Comparison of ENCODE assay signal across 25 cellular contexts in genomic region chr22:44743804-44744211, GRCh38. TPM values are rescaled to one million over a fixed set of nuclear protein-coding genes. Genes with fewer than 3 reads are reported as not detected.
"Had no signal": no experiment of that assay in that cellular context is flagged by ENCODE, and none has a peak within 500 bp of the region (broad histone marks: within the 10 kb centered on the region; RNA-seq: fewer than 3 reads in every experiment).

No MANE protein-coding gene starts in this region.

- ATAC-seq: activated CD8-positive, alpha-beta T cell treated with anti-CD3 and anti-CD28 coated beads, Interleukin-2, amount 10 ng/mL, durations not matched to agents 7 days and 5 days; gastrocnemius medialis; heart left ventricle; left ventricle myocardium superior; naive thymus-derived CD4-positive, alpha-beta T cell; stimulated activated effector memory CD8-positive, alpha-beta T cell treated with anti-CD3 and anti-CD28 coated beads, Interleukin-12 subunit alpha, Interleukin-12 subunit beta, amount 100 ng/mL, for 72 hours had no signal

- H3K9me3 ChIP-seq: gastrocnemius medialis, heart left ventricle, sigmoid colon, testis had no signal

- H3K27ac Mint-ChIP-seq: activated CD4-positive, alpha-beta T cell treated with anti-CD3 and anti-CD28 coated beads, Interleukin-2, amount 10 ng/mL, durations not matched to agents 24 days and 14 days; activated CD8-positive, alpha-beta T cell treated with anti-CD3 and anti-CD28 coated beads, Interleukin-2, amount 10 ng/mL, durations not matched to agents 7 days and 5 days; activated naive CD8-positive, alpha-beta T cell treated with anti-CD3 and anti-CD28 coated beads, Interleukin-2, amount 10 ng/mL, durations not matched to agents 7 days and 5 days; activated T-cell treated with anti-CD3 and anti-CD28 coated beads, Interleukin-2, amount 50 U/mL, for 24 hours; activated T-helper 2 cell treated with anti-CD3 and anti-CD28 coated beads, Interferon-gamma antibody, Interleukin-2, Interleukin-4, amounts not matched to agents 10 μg/mL and 5 μg/mL and 100 μg/mL, durations not matched to agents 14 hours and 24 hours and 36 hours; endodermal cell; naive thymus-derived CD4-positive, alpha-beta T cell; stimulated activated effector memory CD8-positive, alpha-beta T cell treated with anti-CD3 and anti-CD28 coated beads, Interleukin-12 subunit alpha, Interleukin-12 subunit beta, amount 100 ng/mL, for 72 hours; type B pancreatic cell had no signal

- DNase-seq: activated CD4-positive, alpha-beta T cell treated with anti-CD3 and anti-CD28 coated beads, Interleukin-2, amount 10 ng/mL, durations not matched to agents 24 days and 14 days; activated CD8-positive, alpha-beta T cell treated with anti-CD3 and anti-CD28 coated beads, Interleukin-2, amount 10 ng/mL, durations not matched to agents 7 days and 5 days; activated naive CD4-positive, alpha-beta T cell treated with Interleukin-2 at 50 U/mL for 16 hours; activated naive CD8-positive, alpha-beta T cell treated with anti-CD3 and anti-CD28 coated beads, Interleukin-2, amount 10 ng/mL, durations not matched to agents 7 days and 5 days; activated T-cell treated with anti-CD3 and anti-CD28 coated beads, Interleukin-2, amount 50 U/mL, for 24 hours; anterior cingulate cortex; caudate nucleus; dorsolateral prefrontal cortex; endodermal cell; erythroblast; gastrocnemius medialis; heart left ventricle; immature natural killer cell; kidney glomerular epithelial cell; left ventricle myocardium superior; naive thymus-derived CD4-positive, alpha-beta T cell; sigmoid colon; stimulated activated CD4-positive, alpha-beta T cell treated with anti-CD3 and anti-CD28 coated beads, Interleukin-4, amount 100 ng/mL, for 24 hours; T-helper 1 cell; T-helper 9 cell; testis had no signal

- H3K4me1 ChIP-seq: gastrocnemius medialis, heart left ventricle, testis had no signal

- H3K9me3 Mint-ChIP-seq: activated CD4-positive, alpha-beta T cell treated with anti-CD3 and anti-CD28 coated beads, Interleukin-2, amount 10 ng/mL, durations not matched to agents 24 days and 14 days; activated naive CD8-positive, alpha-beta T cell treated with anti-CD3 and anti-CD28 coated beads, Interleukin-2, amount 10 ng/mL, durations not matched to agents 7 days and 5 days; activated T-cell treated with anti-CD3 and anti-CD28 coated beads, Interleukin-2, amount 50 U/mL, for 24 hours; activated T-helper 2 cell treated with anti-CD3 and anti-CD28 coated beads, Interferon-gamma antibody, Interleukin-2, Interleukin-4, amounts not matched to agents 10 μg/mL and 5 μg/mL and 100 μg/mL, durations not matched to agents 14 hours and 24 hours and 36 hours; endodermal cell; immature natural killer cell; naive thymus-derived CD4-positive, alpha-beta T cell; stimulated activated effector memory CD8-positive, alpha-beta T cell treated with anti-CD3 and anti-CD28 coated beads, Interleukin-12 subunit alpha, Interleukin-12 subunit beta, amount 100 ng/mL, for 72 hours; type B pancreatic cell had no signal

- H3K27me3 ChIP-seq: testis had no signal

- H3K4me3 Mint-ChIP-seq: activated CD4-positive, alpha-beta T cell treated with anti-CD3 and anti-CD28 coated beads, Interleukin-2, amount 10 ng/mL, durations not matched to agents 24 days and 14 days; activated CD8-positive, alpha-beta T cell treated with anti-CD3 and anti-CD28 coated beads, Interleukin-2, amount 10 ng/mL, durations not matched to agents 7 days and 5 days; activated naive CD8-positive, alpha-beta T cell treated with anti-CD3 and anti-CD28 coated beads, Interleukin-2, amount 10 ng/mL, durations not matched to agents 7 days and 5 days; activated T-cell treated with anti-CD3 and anti-CD28 coated beads, Interleukin-2, amount 50 U/mL, for 24 hours; brain; endodermal cell; immature natural killer cell; naive thymus-derived CD4-positive, alpha-beta T cell; stimulated activated effector memory CD8-positive, alpha-beta T cell treated with anti-CD3 and anti-CD28 coated beads, Interleukin-12 subunit alpha, Interleukin-12 subunit beta, amount 100 ng/mL, for 72 hours; type B pancreatic cell had no signal

- H3K4me1 Mint-ChIP-seq: activated CD4-positive, alpha-beta T cell treated with anti-CD3 and anti-CD28 coated beads, Interleukin-2, amount 10 ng/mL, durations not matched to agents 24 days and 14 days; immature natural killer cell; naive thymus-derived CD4-positive, alpha-beta T cell; stimulated activated effector memory CD8-positive, alpha-beta T cell treated with anti-CD3 and anti-CD28 coated beads, Interleukin-12 subunit alpha, Interleukin-12 subunit beta, amount 100 ng/mL, for 72 hours had no signal

- H3K4me3 ChIP-seq: dorsolateral prefrontal cortex, gastrocnemius medialis, heart left ventricle, sigmoid colon, testis had no signal

- H3K36me3 Mint-ChIP-seq: activated naive CD8-positive, alpha-beta T cell treated with anti-CD3 and anti-CD28 coated beads, Interleukin-2, amount 10 ng/mL, durations not matched to agents 7 days and 5 days; brain; immature natural killer cell; naive thymus-derived CD4-positive, alpha-beta T cell; type B pancreatic cell had no signal

- H3K36me3 ChIP-seq: gastrocnemius medialis, heart left ventricle, sigmoid colon had no signal

- H3K27ac ChIP-seq: dorsolateral prefrontal cortex, gastrocnemius medialis, heart left ventricle, sigmoid colon, testis had no signal

RNA-seq across cellular contexts. Expression of gene ARHGAP8, which starts 8.6 kb away (rescaled TPM):
- polyA plus RNA-seq: naive thymus-derived CD4-positive, alpha-beta T cell had no signal
